In genomic region chr10:133090654-133091053, GRCh38 we compare ENCODE assay signal across 27 cellular contexts. TPM values are rescaled to one million over a fixed set of nuclear protein-coding genes. Genes with fewer than 3 reads are reported as not detected.
"Had no signal": no experiment of that assay in that cellular context is flagged by ENCODE, and none has a peak within 500 bp of the region (broad histone marks: within the 10 kb centered on the region; RNA-seq: fewer than 3 reads in every experiment).

No MANE protein-coding gene starts in this region.

- DNase-seq: IMR-90, Kasumi-1, MM.1S, NCI-H1092 treated with DMSO at 0.1 percent for 48 hours, NCI-H1436, NCI-H1694, NCI-H187 treated with DMSO at 0.1 percent for 48 hours, NCI-H2029 treated with DMSO at 0.1 percent for 48 hours, NCI-H2107, NCI-H2227 treated with DMSO at 0.1 percent for 48 hours, NCI-H524, NCI-H526 treated with DMSO at 0.1 percent for 48 hours, NCI-H748 treated with DMSO at 0.1 percent for 48 hours, OCI-M1, PC-9, Peyer's patch, SHP77 treated with DMSO at 0.1 percent for 48 hours, SJCRH30 had no signal

- ATAC-seq: HepG2, Right ventricle myocardium inferior, SK-N-SH treated with all-trans-retinoic acid at 6 μM for 48 hours had no signal

- H3K27me3 ChIP-seq: SJCRH30 had no signal

- H3K36me3 ChIP-seq: Peyer's patch, SJCRH30 had no signal

- H3K9me3 ChIP-seq: Peyer's patch, SJCRH30 had no signal

- H3K4me3 ChIP-seq: K562, PC-9, Peyer's patch, SJCRH30 had no signal

- FAIRE-seq: HepG2, K562 had no signal

- H3K27ac ChIP-seq: KMS-11, PC-9, Peyer's patch had no signal

- H3K9ac ChIP-seq: KMS-11 had no signal

- H3K4me2 ChIP-seq: KMS-11, PC-9 had no signal

RNA-seq across cellular contexts. Expression of gene ADGRA1, which starts 2.9 kb away (rescaled TPM):
- total RNA-seq: HepG2, HT1080, IMR-90, K562, M059J, NCI-H460, PC-9, Peyer's patch, Right ventricle myocardium inferior, RPMI7951 had no signal
